In the genomic region with DNA sequence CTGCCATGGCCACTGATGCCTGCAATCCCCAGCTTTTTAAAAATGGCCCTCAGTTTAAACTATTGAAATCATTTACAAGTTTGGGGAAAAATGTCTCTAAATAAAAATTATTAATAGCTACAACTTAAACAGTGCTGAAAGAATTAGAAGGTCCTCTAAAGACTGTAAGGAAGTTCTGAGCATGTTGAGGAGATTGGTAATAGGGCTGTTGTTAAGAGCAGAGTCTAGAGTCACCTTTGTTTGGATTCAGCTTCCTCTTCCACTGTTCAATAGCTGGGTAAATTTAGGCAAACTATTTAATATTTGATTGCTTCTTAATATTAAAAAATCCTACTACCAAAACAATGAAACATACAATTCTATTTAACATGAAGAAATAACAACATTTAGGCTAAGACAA, we compare ENCODE assay signal across 19 cellular contexts.
"Had no signal": no experiment of that assay in that cellular context is flagged by ENCODE, and none has a peak within 500 bp of the region (broad histone marks: within the 10 kb centered on the region; RNA-seq: fewer than 3 reads in every experiment).

No MANE protein-coding gene starts in this region.

- DNase-seq: occipital lobe; ovary; posterior cingulate gyrus; psoas muscle; right cardiac atrium; right lobe of liver; sigmoid colon; small intestine; stimulated activated CD4-positive, alpha-beta T cell treated with anti-CD3 and anti-CD28 coated beads, Interleukin-15, amount 100 ng/mL, for 24 hours; stimulated activated CD4-positive, alpha-beta T cell treated with anti-CD3 and anti-CD28 coated beads, Interleukin-2, amount 100 ng/mL, for 24 hours; stimulated activated CD4-positive, alpha-beta T cell treated with anti-CD3 and anti-CD28 coated beads, Interleukin-2, amount 100 ng/mL, for 48 hours; stimulated activated CD4-positive, alpha-beta T cell treated with anti-CD3 and anti-CD28 coated beads, Interleukin-4, amount 100 ng/mL, for 24 hours; stimulated activated naive B cell treated with anti-CD40 and anti-IgM and Interleukin-4, amounts not matched to agents 10 μg/mL and 1 μg/mL and 100 μg/mL, for 72 hours; stimulated activated naive CD4-positive, alpha-beta T cell treated with Interleukin-2 at 50 U/mL for 16 hours; stomach; thyroid gland; trophoblast cell; upper lobe of left lung had no signal

- ATAC-seq: psoas muscle; right cardiac atrium; right lobe of liver; stimulated activated effector memory CD8-positive, alpha-beta T cell treated with anti-CD3 and anti-CD28 coated beads, Interleukin-12 subunit alpha, Interleukin-12 subunit beta, amount 100 ng/mL, for 72 hours; stimulated activated naive B cell treated with anti-CD40 and anti-IgM and Interleukin-4, amounts not matched to agents 10 μg/mL and 1 μg/mL and 100 μg/mL, for 72 hours had no signal
